1 cellular context compared by ENCODE assay signal in the genomic region with DNA sequence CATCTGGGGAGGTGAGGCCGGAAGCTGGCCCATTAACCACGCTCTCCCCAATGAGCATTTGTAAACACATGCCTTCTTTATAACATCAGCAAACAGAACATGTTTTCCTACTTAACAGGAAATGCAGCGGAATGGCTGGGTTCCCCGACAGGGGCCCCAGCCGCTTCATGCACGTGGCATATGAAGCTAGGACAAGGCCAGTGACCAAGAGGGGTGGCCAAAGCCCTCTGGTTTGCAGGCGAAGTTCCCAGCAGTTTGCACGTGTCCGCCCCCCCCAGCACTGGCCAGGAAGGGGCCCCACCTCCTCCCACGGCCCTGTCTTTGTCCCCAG.
TF ChIP-seq lines count a peak whose summit lies in the region.

No MANE protein-coding gene starts in this region.

TF ChIP-seq in HepG2, 621 proteins besides CTCF, POLR2A, EP300 and RAD21 (continued from another document and continues in another):
- TF ChIP-seq, protein P1, sequence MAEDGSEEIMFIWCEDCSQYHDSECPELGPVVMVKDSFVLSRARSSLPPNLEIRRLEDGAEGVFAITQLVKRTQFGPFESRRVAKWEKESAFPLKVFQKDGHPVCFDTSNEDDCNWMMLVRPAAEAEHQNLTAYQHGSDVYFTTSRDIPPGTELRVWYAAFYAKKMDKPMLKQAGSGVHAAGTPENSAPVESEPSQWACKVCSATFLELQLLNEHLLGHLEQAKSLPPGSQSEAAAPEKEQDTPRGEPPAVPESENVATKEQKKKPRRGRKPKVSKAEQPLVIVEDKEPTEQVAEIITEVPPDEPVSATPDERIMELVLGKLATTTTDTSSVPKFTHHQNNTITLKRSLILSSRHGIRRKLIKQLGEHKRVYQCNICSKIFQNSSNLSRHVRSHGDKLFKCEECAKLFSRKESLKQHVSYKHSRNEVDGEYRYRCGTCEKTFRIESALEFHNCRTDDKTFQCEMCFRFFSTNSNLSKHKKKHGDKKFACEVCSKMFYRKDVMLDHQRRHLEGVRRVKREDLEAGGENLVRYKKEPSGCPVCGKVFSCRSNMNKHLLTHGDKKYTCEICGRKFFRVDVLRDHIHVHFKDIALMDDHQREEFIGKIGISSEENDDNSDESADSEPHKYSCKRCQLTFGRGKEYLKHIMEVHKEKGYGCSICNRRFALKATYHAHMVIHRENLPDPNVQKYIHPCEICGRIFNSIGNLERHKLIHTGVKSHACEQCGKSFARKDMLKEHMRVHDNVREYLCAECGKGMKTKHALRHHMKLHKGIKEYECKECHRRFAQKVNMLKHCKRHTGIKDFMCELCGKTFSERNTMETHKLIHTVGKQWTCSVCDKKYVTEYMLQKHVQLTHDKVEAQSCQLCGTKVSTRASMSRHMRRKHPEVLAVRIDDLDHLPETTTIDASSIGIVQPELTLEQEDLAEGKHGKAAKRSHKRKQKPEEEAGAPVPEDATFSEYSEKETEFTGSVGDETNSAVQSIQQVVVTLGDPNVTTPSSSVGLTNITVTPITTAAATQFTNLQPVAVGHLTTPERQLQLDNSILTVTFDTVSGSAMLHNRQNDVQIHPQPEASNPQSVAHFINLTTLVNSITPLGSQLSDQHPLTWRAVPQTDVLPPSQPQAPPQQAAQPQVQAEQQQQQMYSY (CRISPR knock-in tag; IDR thresholded peaks at IDR 0.05): no peak
- TF ChIP-seq ADNP (CRISPR knock-in tag; IDR thresholded peaks at IDR 0.05): no peak
- no peak; the same call in 1 of the 2 replicates for TF ChIP-seq ZNF3 (CRISPR knock-in tag; IDR thresholded peaks at IDR 0.05)
- peak; percentile 75; the same call in 1 of the 2 replicates for TF ChIP-seq SMAD9 (CRISPR knock-in tag; IDR thresholded peaks at IDR 0.05)
- TF ChIP-seq ZNF563 (CRISPR knock-in tag; IDR thresholded peaks at IDR 0.05): peak; percentile 85; the same call in 1 of the 2 replicates
- TF ChIP-seq, protein P2, sequence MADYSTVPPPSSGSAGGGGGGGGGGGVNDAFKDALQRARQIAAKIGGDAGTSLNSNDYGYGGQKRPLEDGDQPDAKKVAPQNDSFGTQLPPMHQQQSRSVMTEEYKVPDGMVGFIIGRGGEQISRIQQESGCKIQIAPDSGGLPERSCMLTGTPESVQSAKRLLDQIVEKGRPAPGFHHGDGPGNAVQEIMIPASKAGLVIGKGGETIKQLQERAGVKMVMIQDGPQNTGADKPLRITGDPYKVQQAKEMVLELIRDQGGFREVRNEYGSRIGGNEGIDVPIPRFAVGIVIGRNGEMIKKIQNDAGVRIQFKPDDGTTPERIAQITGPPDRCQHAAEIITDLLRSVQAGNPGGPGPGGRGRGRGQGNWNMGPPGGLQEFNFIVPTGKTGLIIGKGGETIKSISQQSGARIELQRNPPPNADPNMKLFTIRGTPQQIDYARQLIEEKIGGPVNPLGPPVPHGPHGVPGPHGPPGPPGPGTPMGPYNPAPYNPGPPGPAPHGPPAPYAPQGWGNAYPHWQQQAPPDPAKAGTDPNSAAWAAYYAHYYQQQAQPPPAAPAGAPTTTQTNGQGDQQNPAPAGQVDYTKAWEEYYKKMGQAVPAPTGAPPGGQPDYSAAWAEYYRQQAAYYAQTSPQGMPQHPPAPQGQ (CRISPR knock-in tag; IDR thresholded peaks at IDR 0.05; ENCODE audit: borderline replicate concordance): no peak
- TF ChIP-seq KDM2A (CRISPR knock-in tag; IDR thresholded peaks at IDR 0.05; ENCODE audit: borderline replicate concordance, low read depth): peak; percentile 73; the same call in 1 of the 2 replicates
- TF ChIP-seq ZNF792 (CRISPR knock-in tag; IDR thresholded peaks at IDR 0.05): peak; percentile 87; the same call in 1 of the 2 replicates
- TF ChIP-seq ZNF484 (CRISPR knock-in tag; IDR thresholded peaks at IDR 0.05; ENCODE audit: borderline replicate concordance, low read depth): no peak
- TF ChIP-seq ARID4A (CRISPR knock-in tag; IDR thresholded peaks at IDR 0.05; ENCODE audit: borderline replicate concordance): peak; percentile 68; the same call in 1 of the 2 replicates
- TF ChIP-seq USF2 (IDR thresholded peaks at IDR 0.05; ENCODE audit: low read depth, low read length): no peak
- peak; percentile 42; the same call in 1 of the 2 replicates for TF ChIP-seq USF2 (CRISPR knock-in tag; IDR thresholded peaks at IDR 0.05; ENCODE audit: borderline replicate concordance)
- no peak; the same call in 1 of the 2 replicates for TF ChIP-seq GMEB1 (CRISPR knock-in tag; IDR thresholded peaks at IDR 0.05; ENCODE audit: borderline replicate concordance)
- no peak for TF ChIP-seq ZFP1 (CRISPR knock-in tag; IDR thresholded peaks at IDR 0.05)
- peak; percentile 85 for TF ChIP-seq SAP130 (CRISPR knock-in tag; IDR thresholded peaks at IDR 0.05; ENCODE audit: low read depth)
- TF ChIP-seq SCMH1 (CRISPR knock-in tag; IDR thresholded peaks at IDR 0.05; ENCODE audit: borderline replicate concordance): no peak
- TF ChIP-seq PHF21A (CRISPR knock-in tag; IDR thresholded peaks at IDR 0.05): peak; percentile 81
- 0 out of 2 replicates have a peak, but pooled peaks have one; percentile 20 for TF ChIP-seq ZBTB21 (CRISPR knock-in tag; IDR thresholded peaks at IDR 0.05)
- 0 out of 2 replicates have a peak, but pooled peaks have one; percentile 49 for TF ChIP-seq BORCS8-MEF2B (CRISPR knock-in tag; IDR thresholded peaks at IDR 0.05)
- peak; percentile 67; the same call in 1 of the 2 replicates for TF ChIP-seq ZBTB43 (CRISPR knock-in tag; conservative IDR thresholded peaks at IDR 0.05)
- TF ChIP-seq ZNF660 (CRISPR knock-in tag; IDR thresholded peaks at IDR 0.05; ENCODE audit: borderline replicate concordance, low read depth): no peak
- no peak for TF ChIP-seq STAT5B (CRISPR knock-in tag; IDR thresholded peaks at IDR 0.05)
- peak; percentile 79 for TF ChIP-seq GABPB1 (CRISPR knock-in tag; IDR thresholded peaks at IDR 0.05)
- TF ChIP-seq LCORL (IDR thresholded peaks at IDR 0.05): no peak
- TF ChIP-seq LCORL (CRISPR knock-in tag; IDR thresholded peaks at IDR 0.05): peak; percentile 80; the same call in 1 of the 2 replicates
- TF ChIP-seq, protein P3, sequence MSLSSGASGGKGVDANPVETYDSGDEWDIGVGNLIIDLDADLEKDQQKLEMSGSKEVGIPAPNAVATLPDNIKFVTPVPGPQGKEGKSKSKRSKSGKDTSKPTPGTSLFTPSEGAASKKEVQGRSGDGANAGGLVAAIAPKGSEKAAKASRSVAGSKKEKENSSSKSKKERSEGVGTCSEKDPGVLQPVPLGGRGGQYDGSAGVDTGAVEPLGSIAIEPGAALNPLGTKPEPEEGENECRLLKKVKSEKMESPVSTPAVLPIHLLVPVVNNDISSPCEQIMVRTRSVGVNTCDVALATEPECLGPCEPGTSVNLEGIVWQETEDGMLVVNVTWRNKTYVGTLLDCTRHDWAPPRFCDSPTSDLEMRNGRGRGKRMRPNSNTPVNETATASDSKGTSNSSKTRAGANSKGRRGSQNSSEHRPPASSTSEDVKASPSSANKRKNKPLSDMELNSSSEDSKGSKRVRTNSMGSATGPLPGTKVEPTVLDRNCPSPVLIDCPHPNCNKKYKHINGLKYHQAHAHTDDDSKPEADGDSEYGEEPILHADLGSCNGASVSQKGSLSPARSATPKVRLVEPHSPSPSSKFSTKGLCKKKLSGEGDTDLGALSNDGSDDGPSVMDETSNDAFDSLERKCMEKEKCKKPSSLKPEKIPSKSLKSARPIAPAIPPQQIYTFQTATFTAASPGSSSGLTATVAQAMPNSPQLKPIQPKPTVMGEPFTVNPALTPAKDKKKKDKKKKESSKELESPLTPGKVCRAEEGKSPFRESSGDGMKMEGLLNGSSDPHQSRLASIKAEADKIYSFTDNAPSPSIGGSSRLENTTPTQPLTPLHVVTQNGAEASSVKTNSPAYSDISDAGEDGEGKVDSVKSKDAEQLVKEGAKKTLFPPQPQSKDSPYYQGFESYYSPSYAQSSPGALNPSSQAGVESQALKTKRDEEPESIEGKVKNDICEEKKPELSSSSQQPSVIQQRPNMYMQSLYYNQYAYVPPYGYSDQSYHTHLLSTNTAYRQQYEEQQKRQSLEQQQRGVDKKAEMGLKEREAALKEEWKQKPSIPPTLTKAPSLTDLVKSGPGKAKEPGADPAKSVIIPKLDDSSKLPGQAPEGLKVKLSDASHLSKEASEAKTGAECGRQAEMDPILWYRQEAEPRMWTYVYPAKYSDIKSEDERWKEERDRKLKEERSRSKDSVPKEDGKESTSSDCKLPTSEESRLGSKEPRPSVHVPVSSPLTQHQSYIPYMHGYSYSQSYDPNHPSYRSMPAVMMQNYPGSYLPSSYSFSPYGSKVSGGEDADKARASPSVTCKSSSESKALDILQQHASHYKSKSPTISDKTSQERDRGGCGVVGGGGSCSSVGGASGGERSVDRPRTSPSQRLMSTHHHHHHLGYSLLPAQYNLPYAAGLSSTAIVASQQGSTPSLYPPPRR (CRISPR knock-in tag; IDR thresholded peaks at IDR 0.05; ENCODE audit: borderline replicate concordance): peak; percentile 85
- no peak for TF ChIP-seq ZNF337 (CRISPR knock-in tag; IDR thresholded peaks at IDR 0.05; ENCODE audit: borderline replicate concordance, low read depth)
- TF ChIP-seq ZNF790 (CRISPR knock-in tag; IDR thresholded peaks at IDR 0.05; ENCODE audit: borderline replicate concordance): peak; percentile 77; the same call in 1 of the 2 replicates
- peak; percentile 58; the same call in 1 of the 2 replicates for TF ChIP-seq ZNF331 (CRISPR knock-in tag; IDR thresholded peaks at IDR 0.05)
- TF ChIP-seq DZIP1 (CRISPR knock-in tag; IDR thresholded peaks at IDR 0.05): no peak
